ENCODE assay signal across 1 cellular context in genomic region chr12:109277899-109278762, GRCh38.
TF ChIP-seq lines count a peak whose summit lies in the region.

No MANE protein-coding gene starts in this region.

TF ChIP-seq in H1, 55 proteins besides CTCF, POLR2A, EP300 and RAD21:
- TF ChIP-seq RFX5 (IDR thresholded peaks at IDR 0.05; ENCODE audit: borderline replicate concordance, low read depth, low read length): no peak
- TF ChIP-seq, protein P1, sequence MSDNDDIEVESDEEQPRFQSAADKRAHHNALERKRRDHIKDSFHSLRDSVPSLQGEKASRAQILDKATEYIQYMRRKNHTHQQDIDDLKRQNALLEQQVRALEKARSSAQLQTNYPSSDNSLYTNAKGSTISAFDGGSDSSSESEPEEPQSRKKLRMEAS (IDR thresholded peaks at IDR 0.05): no peak
- TF ChIP-seq SUZ12 (IDR thresholded peaks at IDR 0.05; ENCODE audit: low read length): no peak
- no peak for TF ChIP-seq SIN3A (conservative IDR thresholded peaks at IDR 0.05 in 1 of 2, IDR thresholded peaks at IDR 0.05 in 1 of 2; ENCODE audit: low read depth in 1 of 2, low read length in 2 of 2)
- TF ChIP-seq GABPA (IDR thresholded peaks at IDR 0.05; ENCODE audit: borderline replicate concordance, insufficient read depth, low read length): no peak
- TF ChIP-seq HDAC2 (IDR thresholded peaks at IDR 0.05; ENCODE audit: borderline replicate concordance in 1 of 2, low read depth in 2 of 2, low read length in 2 of 2): no peak
- TF ChIP-seq CREB1 (IDR thresholded peaks at IDR 0.05): no peak
- TF ChIP-seq HDAC6 (IDR thresholded peaks at IDR 0.05; ENCODE audit: low read depth, low read length): no peak
- no peak for TF ChIP-seq NRF1 (IDR thresholded peaks at IDR 0.05; ENCODE audit: low read depth, low read length)
- TF ChIP-seq TAF7 (optimal IDR thresholded peaks at IDR 0.05; ENCODE audit: borderline replicate concordance, low read depth, low read length): no peak
- TF ChIP-seq JUND (IDR thresholded peaks at IDR 0.05; ENCODE audit: low read length): no peak
- TF ChIP-seq CBX8 (IDR thresholded peaks at IDR 0.05; ENCODE audit: borderline replicate concordance, low read depth, low read length): no peak
- no peak for TF ChIP-seq KDM4A (IDR thresholded peaks at IDR 0.05; ENCODE audit: low read depth, low read length, severe bottlenecking)
- TF ChIP-seq ASH2L (IDR thresholded peaks at IDR 0.05; ENCODE audit: low read length): no peak
- no peak for TF ChIP-seq TBP (IDR thresholded peaks at IDR 0.05; ENCODE audit: low read depth, low read length)
- TF ChIP-seq, protein P2, sequence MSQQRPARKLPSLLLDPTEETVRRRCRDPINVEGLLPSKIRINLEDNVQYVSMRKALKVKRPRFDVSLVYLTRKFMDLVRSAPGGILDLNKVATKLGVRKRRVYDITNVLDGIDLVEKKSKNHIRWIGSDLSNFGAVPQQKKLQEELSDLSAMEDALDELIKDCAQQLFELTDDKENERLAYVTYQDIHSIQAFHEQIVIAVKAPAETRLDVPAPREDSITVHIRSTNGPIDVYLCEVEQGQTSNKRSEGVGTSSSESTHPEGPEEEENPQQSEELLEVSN (IDR thresholded peaks at IDR 0.05): no peak
- no peak for TF ChIP-seq RNF2 (IDR thresholded peaks at IDR 0.05; ENCODE audit: borderline replicate concordance, low read depth, low read length, missing control alignments, poor library complexity, severe bottlenecking)
- no peak for TF ChIP-seq MAFK (IDR thresholded peaks at IDR 0.05; ENCODE audit: low read depth, low read length)
